Comparison of ENCODE assay signal across 29 cellular contexts in the genomic region with DNA sequence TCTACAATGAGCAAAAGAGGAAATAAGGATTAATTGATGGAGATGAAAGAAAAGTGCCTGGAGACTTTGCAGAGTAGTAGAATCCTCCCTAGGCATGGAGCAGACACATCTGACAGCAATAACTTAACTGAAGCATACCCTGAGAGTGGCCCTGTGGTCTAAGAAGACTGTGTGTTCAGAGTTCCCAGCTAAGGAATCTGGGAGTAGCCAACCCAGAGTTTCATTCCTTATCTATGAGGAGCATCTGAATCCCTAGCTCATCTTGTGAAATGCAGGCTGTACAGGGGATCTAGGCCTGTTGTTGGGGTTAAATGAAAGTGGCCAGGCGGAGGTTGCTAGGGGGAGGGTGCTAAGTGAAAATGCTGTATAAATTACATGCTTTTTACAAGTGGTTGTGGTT.
"Had no signal": no experiment of that assay in that cellular context is flagged by ENCODE, and none has a peak within 500 bp of the region (broad histone marks: within the 10 kb centered on the region; RNA-seq: fewer than 3 reads in every experiment).

No MANE protein-coding gene starts in this region.

- H2AFZ ChIP-seq: neural progenitor cell, parathyroid adenoma had no signal

- H3K27me3 Mint-ChIP-seq: naive thymus-derived CD8-positive, alpha-beta T cell; progenitor cell of endocrine pancreas; stimulated activated naive B cell treated with anti-CD40 and anti-IgM and Interleukin-4, amounts not matched to agents 10 μg/mL and 1 μg/mL and 100 μg/mL, for 72 hours; stimulated activated naive CD8-positive, alpha-beta T cell treated with anti-CD3 and anti-CD28 coated beads, Interleukin-15, Interleukin-2, amounts not matched to agents 100 ng/mL and 50 ng/mL, for 24 hours had no signal

- H3K36me3 Mint-ChIP-seq: neural progenitor cell; stimulated activated effector memory CD8-positive, alpha-beta T cell treated with anti-CD3 and anti-CD28 coated beads, Interleukin-12 subunit alpha, Interleukin-12 subunit beta, amount 100 ng/mL, for 72 hours; stimulated activated naive B cell treated with anti-CD40 and anti-IgM and Interleukin-4, amounts not matched to agents 10 μg/mL and 1 μg/mL and 100 μg/mL, for 72 hours had no signal

- H3K4me1 ChIP-seq: parathyroid adenoma, psoas muscle, right lobe of liver, spleen, thyroid gland, upper lobe of left lung had no signal

- H3K9ac ChIP-seq: neural progenitor cell, parathyroid adenoma had no signal

- H3K27me3 ChIP-seq: neural progenitor cell, ovary, right lobe of liver, sigmoid colon, spleen, stomach, thyroid gland, tibial nerve, upper lobe of left lung, vagina had no signal

- H3K4me1 Mint-ChIP-seq: naive thymus-derived CD8-positive, alpha-beta T cell; neural progenitor cell; stimulated activated effector memory CD8-positive, alpha-beta T cell treated with anti-CD3 and anti-CD28 coated beads, Interleukin-12 subunit alpha, Interleukin-12 subunit beta, amount 100 ng/mL, for 72 hours; stimulated activated naive B cell treated with anti-CD40 and anti-IgM and Interleukin-4, amounts not matched to agents 10 μg/mL and 1 μg/mL and 100 μg/mL, for 72 hours had no signal

- H3K4me2 ChIP-seq: neural progenitor cell, smooth muscle cell had no signal

- H3K4me3 ChIP-seq: neural progenitor cell, ovary, psoas muscle, right lobe of liver, sigmoid colon, skin epidermis, smooth muscle cell, spleen, stomach, thoracic aorta, thyroid gland, tibial nerve, upper lobe of left lung, vagina had no signal

- H3K9me3 ChIP-seq: ovary, psoas muscle, right lobe of liver, sigmoid colon, thyroid gland, upper lobe of left lung, vagina had no signal

- H3K9me3 Mint-ChIP-seq: neural progenitor cell had no signal

- H3K27ac ChIP-seq: neural progenitor cell, ovary, parathyroid adenoma, psoas muscle, right lobe of liver, sigmoid colon, skin epidermis, spleen, stomach, thyroid gland, tibial nerve, upper lobe of left lung, vagina had no signal

- H3K4me3 Mint-ChIP-seq: naive thymus-derived CD8-positive, alpha-beta T cell; nephron; neural progenitor cell; stimulated activated effector memory CD8-positive, alpha-beta T cell treated with anti-CD3 and anti-CD28 coated beads, Interleukin-12 subunit alpha, Interleukin-12 subunit beta, amount 100 ng/mL, for 72 hours; stimulated activated naive B cell treated with anti-CD40 and anti-IgM and Interleukin-4, amounts not matched to agents 10 μg/mL and 1 μg/mL and 100 μg/mL, for 72 hours; stimulated activated naive CD8-positive, alpha-beta T cell treated with anti-CD3 and anti-CD28 coated beads, Interleukin-15, Interleukin-2, amounts not matched to agents 100 ng/mL and 50 ng/mL, for 24 hours had no signal

- H3K79me2 ChIP-seq: parathyroid adenoma had no signal

- H3K27ac Mint-ChIP-seq: naive thymus-derived CD8-positive, alpha-beta T cell; nephron; neural progenitor cell; progenitor cell of endocrine pancreas; stimulated activated effector memory CD8-positive, alpha-beta T cell treated with anti-CD3 and anti-CD28 coated beads, Interleukin-12 subunit alpha, Interleukin-12 subunit beta, amount 100 ng/mL, for 72 hours; stimulated activated naive B cell treated with anti-CD40 and anti-IgM and Interleukin-4, amounts not matched to agents 10 μg/mL and 1 μg/mL and 100 μg/mL, for 72 hours; stimulated activated naive CD8-positive, alpha-beta T cell treated with anti-CD3 and anti-CD28 coated beads, Interleukin-15, Interleukin-2, amounts not matched to agents 100 ng/mL and 50 ng/mL, for 24 hours had no signal

- DNase-seq: naive thymus-derived CD8-positive, alpha-beta T cell; occipital lobe; ovary; posterior cingulate gyrus; psoas muscle; right cardiac atrium; right lobe of liver; sigmoid colon; spleen; stimulated activated CD4-positive, alpha-beta T cell treated with anti-CD3 and anti-CD28 coated beads, Interleukin-12 subunit alpha, Interleukin-12 subunit beta, amount 100 ng/mL, for 4 hours; stimulated activated CD4-positive, alpha-beta T cell treated with anti-CD3 and anti-CD28 coated beads, Interleukin-1b, Interleukin-23, amount 100 ng/mL, for 48 hours; stimulated activated CD4-positive, alpha-beta T cell treated with anti-CD3 and anti-CD28 coated beads, Interleukin-4, amount 100 ng/mL, for 24 hours; stimulated activated naive B cell treated with anti-CD40 and anti-IgM and Interleukin-4, amounts not matched to agents 10 μg/mL and 1 μg/mL and 100 μg/mL, for 72 hours; stimulated activated naive CD4-positive, alpha-beta T cell treated with Interleukin-2 at 50 U/mL for 16 hours; stomach; thyroid gland; trophoblast cell; upper lobe of left lung had no signal

- H3K36me3 ChIP-seq: neural progenitor cell, ovary, right lobe of liver, sigmoid colon, spleen, stomach, thoracic aorta, thyroid gland, tibial nerve, upper lobe of left lung, vagina had no signal
